Comparison of ENCODE assay signal across 8 cellular contexts in the genomic region with DNA sequence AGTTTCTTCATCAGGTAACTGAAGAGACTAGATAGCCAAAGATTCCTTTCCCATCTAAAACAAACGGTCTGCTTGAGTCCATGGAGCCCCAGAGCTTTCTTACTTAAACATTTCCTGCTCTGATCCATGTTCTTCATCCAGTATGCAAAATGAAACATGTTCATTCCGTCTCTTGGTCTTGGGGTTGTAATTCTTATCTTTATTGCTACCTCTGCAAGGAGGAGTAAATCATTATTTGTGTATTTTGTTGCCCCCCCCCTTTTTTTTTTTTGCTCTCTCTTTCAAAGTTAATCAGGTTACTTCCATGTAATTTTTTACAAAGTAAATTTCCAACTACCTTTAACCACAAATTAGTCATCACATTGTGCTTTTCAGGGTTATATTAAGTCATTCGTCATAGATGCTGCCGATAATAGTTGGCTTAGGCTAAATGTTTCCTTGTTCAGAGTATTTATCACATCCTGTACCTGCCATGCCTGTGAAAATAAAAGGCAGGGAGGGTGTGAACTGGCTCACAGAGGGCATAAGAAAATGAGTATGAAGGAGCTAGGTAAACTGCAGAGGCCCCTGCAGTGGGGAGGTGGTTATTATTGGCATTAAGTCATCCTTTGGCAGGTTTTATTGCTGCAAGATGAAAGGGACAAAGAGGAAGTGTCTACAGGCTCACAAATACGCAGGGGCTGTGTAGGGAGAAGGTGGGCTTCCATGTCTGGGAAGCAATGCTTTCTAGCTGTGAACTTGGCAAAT.
A peak's percentile ranks its signal among the peaks of the same experiment; 100 is the strongest.
DNase-seq lines count a peak whose midpoint lies in the region; ATAC-seq and TF ChIP-seq lines count a peak whose summit lies in the region.

No MANE protein-coding gene starts in this region.

- peak overlapping the region; percentile 80 for H3K27ac Mint-ChIP-seq in activated T-cell treated with anti-CD3 and anti-CD28 coated beads, Interleukin-2, amount 50 U/mL, for 24 hours
- peak overlapping the region; percentile 82 for H3K27ac Mint-ChIP-seq in type B pancreatic cell

- H3K4me3 Mint-ChIP-seq in activated T-cell treated with anti-CD3 and anti-CD28 coated beads, Interleukin-2, amount 50 U/mL, for 24 hours = no peak overlapping the region
- no peak overlapping the region for H3K4me3 Mint-ChIP-seq in type B pancreatic cell

- TF ChIP-seq CTCF in type B pancreatic cell (conservative IDR thresholded peaks at IDR 0.05) = no peak

- peaks cover 26% of the 10 kb centered on the region for H3K4me1 Mint-ChIP-seq in activated T-cell treated with anti-CD3 and anti-CD28 coated beads, Interleukin-2, amount 50 U/mL, for 24 hours (ENCODE audit: low read depth)
- peaks cover 14% of the 10 kb centered on the region for H3K4me1 Mint-ChIP-seq in type B pancreatic cell (ENCODE audit: unreplicated experiment)

- H3K36me3 Mint-ChIP-seq in activated T-cell treated with anti-CD3 and anti-CD28 coated beads, Interleukin-2, amount 50 U/mL, for 24 hours (ENCODE audit: low read depth) = no peaks in the 10 kb centered on the region
- no peaks in the 10 kb centered on the region for H3K36me3 Mint-ChIP-seq in type B pancreatic cell

- no peaks in the 10 kb centered on the region for H3K27me3 Mint-ChIP-seq in activated T-cell treated with anti-CD3 and anti-CD28 coated beads, Interleukin-2, amount 50 U/mL, for 24 hours
- H3K27me3 Mint-ChIP-seq in type B pancreatic cell = peaks cover 6% of the 10 kb centered on the region

- no peak for ATAC-seq in HG03457 (IDR thresholded peaks at IDR 0.05; ENCODE audit: unreplicated experiment)
- ATAC-seq in GM21825 (IDR thresholded peaks at IDR 0.05; ENCODE audit: unreplicated experiment) = no peak

- peak; percentile 18 for DNase-seq in activated T-cell treated with anti-CD3 and anti-CD28 coated beads for 24 hours (ENCODE audit: low read depth)
- DNase-seq in activated T-cell treated with anti-CD3 and anti-CD28 coated beads, Interleukin-2, amount 50 U/mL, for 1 hour = no peak
- DNase-seq in activated T-cell treated with anti-CD3 and anti-CD28 coated beads, Interleukin-2, amount 50 U/mL, for 24 hours = peak; percentile 41
- DNase-seq in glomerular endothelial cell (ENCODE audit: extremely low read depth, low read depth, low spot score) = peak; percentile 82
- DNase-seq in type B pancreatic cell (ENCODE audit: extremely low spot score, unreplicated experiment) = no peak
- no peak for DNase-seq in cortex of kidney (lab: John Stamatoyannopoulos, UW)

- peaks cover 7% of the 10 kb centered on the region for H3K9me3 Mint-ChIP-seq in activated T-cell treated with anti-CD3 and anti-CD28 coated beads, Interleukin-2, amount 50 U/mL, for 24 hours
- peaks cover 6% of the 10 kb centered on the region for H3K9me3 Mint-ChIP-seq in type B pancreatic cell

Comparison
In these comparisons a context has a peak if more than half of its experiments do, and no peak if none do; other contexts are left out.
1. DNase-seq: peak in activated T-cell treated with anti-CD3 and anti-CD28 coated beads for 24 hours (single experiment), activated T-cell treated with anti-CD3 and anti-CD28 coated beads, Interleukin-2, amount 50 U/mL, for 24 hours (single experiment) and glomerular endothelial cell (single experiment); none in activated T-cell treated with anti-CD3 and anti-CD28 coated beads, Interleukin-2, amount 50 U/mL, for 1 hour (single experiment), type B pancreatic cell (single experiment) and cortex of kidney (single experiment).